16 cellular contexts compared by ENCODE assay signal in genomic region chr22:23063539-23064380, GRCh38. TPM values are rescaled to one million over a fixed set of nuclear protein-coding genes. Genes with fewer than 3 reads are reported as not detected.
DNase-seq lines count a peak whose midpoint lies in the region; ATAC-seq, FAIRE-seq and TF ChIP-seq lines count a peak whose summit lies in the region.
"Had no signal": no experiment of that assay in that cellular context is flagged by ENCODE, and none has a peak within 500 bp of the region (broad histone marks: within the 10 kb centered on the region; RNA-seq: fewer than 3 reads in every experiment).

No MANE protein-coding gene starts in this region.

- H3K4me3 Mint-ChIP-seq in activated T-cell treated with anti-CD3 and anti-CD28 coated beads, Interleukin-2, amount 50 U/mL, for 4 hours: no peak overlapping the region
- H3K4me3 Mint-ChIP-seq: activated naive CD4-positive, alpha-beta T cell treated with anti-CD3 and anti-CD28 coated beads, Interleukin-2, amount 10 ng/mL, durations not matched to agents 7 days and 5 days had no signal

- H3K27ac ChIP-seq in heart right ventricle (no peak overlapping the region), left ventricle myocardium inferior (replicated peaks) (no peak overlapping the region), lower lobe of right lung (no peak overlapping the region)

- H3K36me3 ChIP-seq in heart right ventricle (no peaks in the 10 kb centered on the region), left ventricle myocardium inferior (no peaks in the 10 kb centered on the region), lower lobe of right lung (no peaks in the 10 kb centered on the region)

- no peaks in the 10 kb centered on the region for H3K9me3 Mint-ChIP-seq in activated T-cell treated with anti-CD3 and anti-CD28 coated beads, Interleukin-2, amount 50 U/mL, for 4 hours
- H3K9me3 Mint-ChIP-seq: activated naive CD4-positive, alpha-beta T cell treated with anti-CD3 and anti-CD28 coated beads, Interleukin-2, amount 10 ng/mL, durations not matched to agents 7 days and 5 days had no signal

- H3K4me3 ChIP-seq in heart right ventricle (no peak overlapping the region), left ventricle myocardium inferior (no peak overlapping the region), lower lobe of right lung (no peak overlapping the region)

- no peaks in the 10 kb centered on the region for H3K27me3 Mint-ChIP-seq in activated T-cell treated with anti-CD3 and anti-CD28 coated beads, Interleukin-2, amount 50 U/mL, for 4 hours (ENCODE audit: low read depth)

- H3K27me3 ChIP-seq in heart right ventricle: peaks cover 0 to 3% (median 0%) of the 10 kb centered on the region in 7 donors
- no peaks in the 10 kb centered on the region for H3K27me3 ChIP-seq in left ventricle myocardium inferior (ENCODE audit: low read depth)
- H3K27me3 ChIP-seq in lower lobe of right lung (ENCODE audit: low read depth): no peaks in the 10 kb centered on the region

- DNase-seq in heart right ventricle (peak; percentile 2 to 9), left ventricle myocardium inferior (no peak), lower lobe of right lung (peak; percentile 34), ureter (ENCODE audit: low spot score) (peak; percentile 39), H54 (ENCODE audit: insufficient read length, low spot score) (no peak)
- peak; percentile 3 for DNase-seq in activated T-cell treated with anti-CD3 and anti-CD28 coated beads, Interleukin-2, amount 50 U/mL, for 4 hours
- no peak for DNase-seq in stimulated activated CD4-positive, alpha-beta T cell treated with anti-CD3 and anti-CD28 coated beads, Interleukin-1b, Interleukin-23, amount 100 ng/mL, for 48 hours
- DNase-seq: activated naive CD4-positive, alpha-beta T cell treated with anti-CD3 and anti-CD28 coated beads, Interleukin-2, amount 10 ng/mL, durations not matched to agents 7 days and 5 days; dermis blood vessel endothelial cell; mesenchymal stem cell; NCI-H1417; NCI-H748 treated with DMSO at 0.1 percent for 48 hours; SW 1271 had no signal

- H3K36me3 Mint-ChIP-seq in activated T-cell treated with anti-CD3 and anti-CD28 coated beads, Interleukin-2, amount 50 U/mL, for 4 hours (ENCODE audit: insufficient read depth): no peaks in the 10 kb centered on the region
- H3K36me3 Mint-ChIP-seq: activated naive CD4-positive, alpha-beta T cell treated with anti-CD3 and anti-CD28 coated beads, Interleukin-2, amount 10 ng/mL, durations not matched to agents 7 days and 5 days had no signal

- 96% methylated on average over 16 of the region's 16 CpGs for WGBS in heart right ventricle, 2 donors

- ATAC-seq in heart right ventricle (no peak), lower lobe of right lung (no peak), GM19035 (IDR thresholded peaks at IDR 0.05; ENCODE audit: unreplicated experiment) (no peak)
- ATAC-seq in activated T-cell treated with anti-CD3 and anti-CD28 coated beads, Interleukin-2, amount 50 U/mL, for 4 hours: no peak
- ATAC-seq: esophagus mucosa had no signal

- no peak for FAIRE-seq in H54 (lab: Jason Lieb, UNC)
- FAIRE-seq: HTR-8/SVneo had no signal

- H3K4me1 Mint-ChIP-seq in activated T-cell treated with anti-CD3 and anti-CD28 coated beads, Interleukin-2, amount 50 U/mL, for 4 hours (ENCODE audit: low read depth): peaks cover 2% of the 10 kb centered on the region

- intact Hi-C loops in heart right ventricle (cut with DNase I): loop anchor here in 1 of 10 donors (10.0 kb wide), 1 partner anchor 59 kb away; no protein-coding TSS in a partner anchor
- intact Hi-C loops in left ventricle myocardium inferior (cut with micrococcal nuclease): no loop called here
- intact Hi-C loops in lower lobe of right lung (cut with DNase I): no loop called here

- H3K4me1 ChIP-seq in heart right ventricle (peaks cover 0 to 17% (median 7%) of the 10 kb centered on the region in 9 donors), left ventricle myocardium inferior (peaks cover 15% of the 10 kb centered on the region), lower lobe of right lung (no peaks in the 10 kb centered on the region)

- no peak for TF ChIP-seq POLR2A in H54 (IDR thresholded peaks at IDR 0.05; ENCODE audit: low read depth, low read length)

- H3K9me3 ChIP-seq in heart right ventricle (no peaks in the 10 kb centered on the region), left ventricle myocardium inferior (replicated peaks) (no peaks in the 10 kb centered on the region), lower lobe of right lung (no peaks in the 10 kb centered on the region)

- TF ChIP-seq CTCF in heart right ventricle (IDR thresholded peaks at IDR 0.05) (no peak), left ventricle myocardium inferior (IDR thresholded peaks at IDR 0.05; ENCODE audit: borderline replicate concordance) (no peak), lower lobe of right lung (IDR thresholded peaks at IDR 0.05) (no peak)

RNA-seq across cellular contexts. Expression of gene GNAZ, which starts 6.6 kb away (rescaled TPM):
- 1 to 10 TPM; 1.5 to 4.2 (median 2.6) TPM for total RNA-seq in heart right ventricle
- 1 to 10 TPM; 1.3 to 2.1 TPM for polyA plus RNA-seq in heart right ventricle
- 2.9 TPM for total RNA-seq in left ventricle myocardium inferior
- 1 to 10 TPM in 1 of 3 donors, under 1 TPM in 2; 0.61 to 1.3 (median 0.99) TPM for total RNA-seq in activated T-cell treated with anti-CD3 and anti-CD28 coated beads, Interleukin-2, amount 50 U/mL, for 4 hours
- total RNA-seq in lower lobe of right lung: 2.4 TPM
- total RNA-seq in ureter: 10.7 TPM

Comparison
In these comparisons a context has a peak if more than half of its experiments do, and no peak if none do; other contexts are left out.
1. DNase-seq: peak in heart right ventricle (2 of 2), activated T-cell treated with anti-CD3 and anti-CD28 coated beads, Interleukin-2, amount 50 U/mL, for 4 hours (single experiment), lower lobe of right lung (single experiment) and ureter (single experiment); none in left ventricle myocardium inferior (single experiment), H54 (single experiment) and stimulated activated CD4-positive, alpha-beta T cell treated with anti-CD3 and anti-CD28 coated beads, Interleukin-1b, Interleukin-23, amount 100 ng/mL, for 48 hours (single experiment).